In the genomic region with DNA sequence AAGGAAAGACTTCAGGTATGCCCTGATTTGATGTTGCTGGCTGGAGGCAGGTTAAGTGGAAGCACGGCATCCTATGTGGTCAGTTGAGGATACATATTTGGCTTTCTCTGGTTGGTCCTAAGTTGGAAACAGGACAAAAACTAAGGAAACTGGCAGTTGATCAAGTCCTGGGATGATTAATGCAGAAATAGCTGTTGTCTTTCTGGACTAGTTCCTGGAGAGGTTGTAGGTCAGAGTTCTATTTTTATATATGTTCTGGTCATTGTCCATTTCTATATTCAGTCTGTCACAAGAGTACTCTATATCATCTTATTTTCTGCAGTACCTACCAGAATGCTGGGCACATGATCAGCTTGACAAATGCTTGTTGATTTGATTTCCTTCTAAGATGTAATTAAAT, we compare ENCODE assay signal across 17 cellular contexts. TPM values are rescaled to one million over a fixed set of nuclear protein-coding genes. Genes with fewer than 3 reads are reported as not detected.
DNase-seq lines count a peak whose midpoint lies in the region; TF ChIP-seq lines count a peak whose summit lies in the region.
"Had no signal": no experiment of that assay in that cellular context is flagged by ENCODE, and none has a peak within 500 bp of the region (broad histone marks: within the 10 kb centered on the region; RNA-seq: fewer than 3 reads in every experiment).

No MANE protein-coding gene starts in this region.

- no peaks in the 10 kb centered on the region for H3K36me3 ChIP-seq in Peyer's patch

- H3K36me3 Mint-ChIP-seq in chondrocyte (ENCODE audit: low read depth): peaks cover 2% of the 10 kb centered on the region

- no peak for TF ChIP-seq CTCF in chondrocyte (IDR thresholded peaks at IDR 0.05)
- no peak for TF ChIP-seq CTCF in Peyer's patch (IDR thresholded peaks at IDR 0.05)

- DNase-seq in A172 (ENCODE audit: low spot score): peak; percentile 36
- DNase-seq in HCEC 1CT: peak; percentile 90
- DNase-seq in chondrocyte (ENCODE audit: low spot score): no peak
- DNase-seq in iris pigment epithelial cell (ENCODE audit: low read depth): peak; percentile 78
- no peak for DNase-seq in stimulated activated CD4-positive, alpha-beta T cell treated with anti-CD3 and anti-CD28 coated beads, Interleukin-12 subunit alpha, Interleukin-12 subunit beta, amount 100 ng/mL, for 4 hours
- DNase-seq in Peyer's patch: no peak
- DNase-seq in DMS 273 (lab: John Stamatoyannopoulos, UW; ENCODE audit: unreplicated experiment): no peak
- DNase-seq in midbrain (lab: John Stamatoyannopoulos, UW): no peak
- DNase-seq: activated gamma-delta T cell treated with Interleukin-2 at 50 U/mL for 16 hours; effector memory CD8-positive, alpha-beta T cell; head of caudate nucleus; MM.1S; NCI-H2029; NCI-H524 treated with DMSO at 0.1 percent for 48 hours; stimulated activated CD4-positive, alpha-beta T cell treated with anti-CD3 and anti-CD28 coated beads, Interleukin-2, amount 100 ng/mL, for 24 hours; stimulated activated CD8-positive, alpha-beta memory T cell treated with anti-CD3 and anti-CD28 coated beads, Interleukin-4, amount 100 ng/mL, for 48 hours had no signal

- no peaks in the 10 kb centered on the region for H3K4me1 ChIP-seq in Peyer's patch

- H3K9me3 Mint-ChIP-seq in chondrocyte (ENCODE audit: low read depth): peaks cover 7% of the 10 kb centered on the region
- H3K9me3 Mint-ChIP-seq: effector memory CD8-positive, alpha-beta T cell had no signal

- no peak overlapping the region for H3K4me3 ChIP-seq in Peyer's patch

- peak overlapping the region in 1 of 4 donors; percentile 45 for H3K27ac ChIP-seq in Peyer's patch

- peaks cover 0 to 5% (median 0%) of the 10 kb centered on the region in 4 donors for H3K9me3 ChIP-seq in Peyer's patch

- no peaks in the 10 kb centered on the region for H3K27me3 Mint-ChIP-seq in chondrocyte (ENCODE audit: low read depth)
- H3K27me3 Mint-ChIP-seq: effector memory CD8-positive, alpha-beta T cell had no signal

- no peak overlapping the region for H3K4me3 Mint-ChIP-seq in chondrocyte (ENCODE audit: unreplicated experiment)
- H3K4me3 Mint-ChIP-seq: effector memory CD8-positive, alpha-beta T cell; T-helper 1 cell treated with Interleukin-12 subunit alpha and Interleukin-12 subunit beta and Interleukin-4 antibody, amounts not matched to agents 30 μg/mL and 1 μg/mL, for 36 hours had no signal

- no peaks in the 10 kb centered on the region for H3K27me3 ChIP-seq in Peyer's patch

- no peak for TF ChIP-seq POLR2A in Peyer's patch (IDR thresholded peaks at IDR 0.05)

- H3K27ac Mint-ChIP-seq in chondrocyte (ENCODE audit: unreplicated experiment): peak overlapping the region; percentile 87
- H3K27ac Mint-ChIP-seq: effector memory CD8-positive, alpha-beta T cell; T-helper 1 cell treated with Interleukin-12 subunit alpha and Interleukin-12 subunit beta and Interleukin-4 antibody, amounts not matched to agents 30 μg/mL and 1 μg/mL, for 36 hours had no signal

- peaks cover 62% of the 10 kb centered on the region for H3K4me1 Mint-ChIP-seq in chondrocyte (ENCODE audit: low read depth)

RNA-seq across cellular contexts. Expression of gene SLC35F5, which starts 4.0 kb away (rescaled TPM):
- 82.8 and 90.9 TPM in 2 replicates for total RNA-seq in A172 (2014; rRNA removed; shearing (Covaris generic))
- total RNA-seq in chondrocyte (139 to 144 TPM (median 142 TPM) in 3 replicates), Peyer's patch (100 to 1,000 TPM in 3 of 4 donors, 10 to 100 TPM in 1; 49.5 to 211 (median 153) TPM)

Comparison
In these comparisons a context has a peak if more than half of its experiments do, and no peak if none do; other contexts are left out.
1. DNase-seq: peak in A172 (single experiment), HCEC 1CT (single experiment) and iris pigment epithelial cell (single experiment); none in chondrocyte (single experiment), stimulated activated CD4-positive, alpha-beta T cell treated with anti-CD3 and anti-CD28 coated beads, Interleukin-12 subunit alpha, Interleukin-12 subunit beta, amount 100 ng/mL, for 4 hours (single experiment), Peyer's patch (0 of 3), DMS 273 (single experiment) and midbrain (single experiment).